ENCODE assay signal across 34 cellular contexts in genomic region chr5:51646482-51646881, GRCh38.
"Had no signal": no experiment of that assay in that cellular context is flagged by ENCODE, and none has a peak within 500 bp of the region (broad histone marks: within the 10 kb centered on the region; RNA-seq: fewer than 3 reads in every experiment).

No MANE protein-coding gene starts in this region.

- H3K9ac ChIP-seq: KMS-11 had no signal

- H3K4me2 ChIP-seq: KMS-11 had no signal

- H3K9me3 ChIP-seq: MG63 had no signal

- H3K27me3 ChIP-seq: MG63 had no signal

- H3K27ac ChIP-seq: KMS-11 had no signal

- DNase-seq: Karpas-422, Kasumi-1, MG63, MM.1S, MV-4-11, NCI-H1048, NCI-H1092, NCI-H1092 treated with DMSO at 0.1 percent for 48 hours, NCI-H1105, NCI-H1105 treated with DMSO at 0.1 percent for 48 hours, NCI-H1417, NCI-H1417 treated with DMSO at 0.1 percent for 48 hours, NCI-H1436, NCI-H1436 treated with DMSO at 0.1 percent for 48 hours, NCI-H146, NCI-H1694, NCI-H1694 treated with DMSO at 0.1 percent for 48 hours, NCI-H187, NCI-H187 treated with DMSO at 0.1 percent for 48 hours, NCI-H1930, NCI-H2029, NCI-H2029 treated with DMSO at 0.1 percent for 48 hours, NCI-H2081, NCI-H2081 treated with DMSO at 0.1 percent for 48 hours, NCI-H2107, NCI-H2171, NCI-H2171 treated with DMSO at 0.1 percent for 48 hours, NCI-H2227 treated with DMSO at 0.1 percent for 48 hours, NCI-H226, NCI-H345, NCI-H446, NCI-H446 treated with DMSO at 0.1 percent for 48 hours, NCI-H510A had no signal

- H3K36me3 ChIP-seq: MG63 had no signal

- H3K4me3 ChIP-seq: MG63 had no signal
